ENCODE assay signal across 8 cellular contexts in genomic region chr9:71001780-71002386, GRCh38.
DNase-seq lines count a peak whose midpoint lies in the region; ATAC-seq, FAIRE-seq and TF ChIP-seq lines count a peak whose summit lies in the region.

No MANE protein-coding gene starts in this region.

- no peak overlapping the region for H3K27ac Mint-ChIP-seq in astrocyte (ENCODE audit: unreplicated experiment)

- no peaks in the 10 kb centered on the region for H3K27me3 Mint-ChIP-seq in astrocyte (ENCODE audit: low read depth, unreplicated experiment)

- peaks cover 6% of the 10 kb centered on the region for H3K9me3 ChIP-seq in astrocyte (ENCODE audit: insufficient read depth, low read depth, low read length)
- H3K9me3 ChIP-seq in right lobe of liver = peaks cover 0 to 13% (median 0%) of the 10 kb centered on the region in 4 donors
- no peaks in the 10 kb centered on the region for H3K9me3 ChIP-seq in suprapubic skin

- H3K79me2 ChIP-seq in astrocyte (ENCODE audit: insufficient read depth, low read length) = no peaks in the 10 kb centered on the region

- H3K27me3 ChIP-seq in astrocyte (ENCODE audit: insufficient read depth, low read length) (no peaks in the 10 kb centered on the region), right lobe of liver (no peaks in the 10 kb centered on the region), suprapubic skin (no peaks in the 10 kb centered on the region)

- no peak overlapping the region for H3K4me2 ChIP-seq in astrocyte (ENCODE audit: low read length)

- no peaks in the 10 kb centered on the region for H3K4me1 ChIP-seq in astrocyte (ENCODE audit: insufficient read depth, low read length)
- no peaks in the 10 kb centered on the region for H3K4me1 ChIP-seq in right lobe of liver
- no peaks in the 10 kb centered on the region for H3K4me1 ChIP-seq in suprapubic skin

- no peak for TF ChIP-seq POLR2A in GM12892 (IDR thresholded peaks at IDR 0.05; ENCODE audit: low read depth, low read length)
- TF ChIP-seq POLR2A in right lobe of liver (IDR thresholded peaks at IDR 0.05) = no peak
- no peak for TF ChIP-seq POLR2A in suprapubic skin (IDR thresholded peaks at IDR 0.05)

- H2AFZ ChIP-seq in astrocyte (ENCODE audit: low read depth, low read length) = no peak overlapping the region

- peaks cover 4% of the 10 kb centered on the region for H3K9me3 Mint-ChIP-seq in astrocyte (ENCODE audit: unreplicated experiment)

- peaks cover 6% of the 10 kb centered on the region for H3K4me1 Mint-ChIP-seq in astrocyte (ENCODE audit: low read depth, unreplicated experiment)

- H3K27ac ChIP-seq in astrocyte (ENCODE audit: low read depth, low read length) (no peak overlapping the region), right lobe of liver (no peak overlapping the region), suprapubic skin (no peak overlapping the region)

- H3K9ac ChIP-seq in astrocyte (ENCODE audit: low read length) = no peak overlapping the region

- no peak overlapping the region for H3K4me3 ChIP-seq in Jurkat, Clone E6-1 (ENCODE audit: low read length)
- H3K4me3 ChIP-seq in astrocyte (ENCODE audit: insufficient read depth, low read depth, low read length) (no peak overlapping the region), right lobe of liver (no peak overlapping the region), suprapubic skin (no peak overlapping the region)

- TF ChIP-seq CTCF in astrocyte (IDR thresholded peaks at IDR 0.05; ENCODE audit: insufficient read depth, low read depth, low read length) (peak; percentile 53), right lobe of liver (IDR thresholded peaks at IDR 0.05) (peak; percentile 61 to 67 (median 64)), suprapubic skin (IDR thresholded peaks at IDR 0.05) (peak in 1 of 2 donors; percentile 35)

- H4K20me1 ChIP-seq in astrocyte (ENCODE audit: insufficient read depth, low read length) = no peaks in the 10 kb centered on the region

- ATAC-seq in right lobe of liver = peak; percentile 81 to 91 (median 86)

- intact Hi-C loops in right lobe of liver (cut with DNase I) = no loop called here

- H3K36me3 ChIP-seq in astrocyte (ENCODE audit: insufficient read depth, low read length) = no peaks in the 10 kb centered on the region
- H3K36me3 ChIP-seq in right lobe of liver = no peaks in the 10 kb centered on the region
- H3K36me3 ChIP-seq in suprapubic skin = no peaks in the 10 kb centered on the region

- 69% methylated on average over 5 of the region's 5 CpGs for WGBS in right lobe of liver (ENCODE audit: insufficient coverage, low coverage, low lambda C conversion rate, missing lambda C conversion rate)
- 81% methylated on average over 5 of the region's 5 CpGs for WGBS in suprapubic skin

- no peaks in the 10 kb centered on the region for H3K36me3 Mint-ChIP-seq in astrocyte (ENCODE audit: low read depth, unreplicated experiment)

- no peak for TF ChIP-seq EP300 in suprapubic skin (IDR thresholded peaks at IDR 0.05)

- FAIRE-seq in GM12892 (lab: Jason Lieb, UNC) (peak; percentile 14), astrocyte (lab: Jason Lieb, UNC) (peak; percentile 63)

- peak; percentile 61 for DNase-seq in A172 (ENCODE audit: low spot score)
- no peak for DNase-seq in GM12892 (ENCODE audit: insufficient read length)
- DNase-seq in Jurkat, Clone E6-1 (ENCODE audit: low read depth, low spot score) = peak; percentile 33
- no peak for DNase-seq in astrocyte (ENCODE audit: low read depth)
- peak in 1 of 3 donors; percentile 53 for DNase-seq in right lobe of liver
- no peak for DNase-seq in suprapubic skin (ENCODE audit: low spot score in 2 of 2)
- DNase-seq in retina = no peak
- no peak for DNase-seq in NCI-H187 treated with DMSO at 0.1 percent for 48 hours (lab: John Stamatoyannopoulos, UW)

- no peak overlapping the region for H3K4me3 Mint-ChIP-seq in astrocyte (ENCODE audit: unreplicated experiment)

Comparison
In these comparisons a context has a peak if more than half of its experiments do, and no peak if none do; other contexts are left out.
1. DNase-seq: peak in A172 (single experiment) and Jurkat, Clone E6-1 (single experiment); none in GM12892 (single experiment), astrocyte (single experiment), suprapubic skin (0 of 2), retina (single experiment) and NCI-H187 treated with DMSO at 0.1 percent for 48 hours (single experiment).